Comparison of ENCODE assay signal across 1 cellular context in the genomic region with DNA sequence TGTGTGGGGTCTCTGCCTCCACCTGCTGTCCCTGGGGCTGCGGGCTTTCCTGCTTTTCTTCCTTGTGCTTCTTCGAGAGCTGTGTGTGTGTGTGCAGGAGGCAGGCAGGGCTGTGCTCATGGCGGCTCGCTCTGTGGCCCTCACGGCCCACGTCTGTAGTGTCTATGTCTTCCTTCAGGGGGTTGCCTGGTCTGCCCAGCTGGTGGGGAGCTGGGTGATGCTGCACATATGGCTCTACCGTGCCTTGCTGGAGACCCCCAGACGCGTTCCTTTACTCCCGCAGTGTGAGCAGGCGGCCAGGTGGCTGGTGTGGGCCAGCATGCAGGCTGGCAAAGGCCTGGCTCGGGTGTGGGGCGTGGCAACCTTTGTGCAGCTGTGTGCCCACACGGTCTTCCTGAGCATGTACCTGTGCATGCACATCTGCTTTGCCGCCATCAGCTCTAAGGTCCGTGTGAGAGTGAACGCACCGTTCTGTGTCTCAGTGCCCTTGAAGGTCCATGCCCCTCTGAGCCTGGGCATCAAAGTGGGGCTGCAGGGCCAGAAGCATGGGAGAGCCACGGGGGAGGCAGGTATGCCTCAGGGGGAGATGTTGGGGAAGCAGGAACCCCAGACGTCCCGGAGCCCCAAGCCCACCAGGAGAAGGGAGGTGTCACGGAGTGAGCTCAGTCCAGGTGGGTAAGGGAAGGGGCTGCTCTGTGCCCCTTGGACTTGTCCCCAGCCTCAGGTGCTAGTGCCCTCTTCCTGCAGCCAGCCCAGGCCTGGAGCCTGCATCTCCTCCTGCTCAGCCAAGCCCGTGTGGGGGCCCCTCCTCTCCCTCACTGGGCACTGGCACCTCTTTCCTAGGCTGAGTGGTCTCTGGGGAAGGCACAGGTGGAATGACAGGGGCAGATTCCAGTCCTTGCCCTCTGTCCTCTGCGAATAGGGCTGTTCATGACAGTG.
TF ChIP-seq lines count a peak whose summit lies in the region.

No MANE protein-coding gene starts in this region.

TF ChIP-seq in WTC11, 78 proteins besides CTCF, POLR2A, EP300 and RAD21:
- TF ChIP-seq CBFB (CRISPR knock-in tag; IDR thresholded peaks at IDR 0.05; ENCODE audit: low read depth), result no peak
- TF ChIP-seq CREB1 (CRISPR knock-in tag; IDR thresholded peaks at IDR 0.05), result no peak
- TF ChIP-seq, protein P1, sequence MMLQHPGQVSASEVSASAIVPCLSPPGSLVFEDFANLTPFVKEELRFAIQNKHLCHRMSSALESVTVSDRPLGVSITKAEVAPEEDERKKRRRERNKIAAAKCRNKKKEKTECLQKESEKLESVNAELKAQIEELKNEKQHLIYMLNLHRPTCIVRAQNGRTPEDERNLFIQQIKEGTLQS (CRISPR knock-in tag; conservative IDR thresholded peaks at IDR 0.05), result no peak
- no peak for TF ChIP-seq E2F4 (CRISPR knock-in tag; IDR thresholded peaks at IDR 0.05; ENCODE audit: borderline replicate concordance, low read depth)
- TF ChIP-seq ZNF317 (CRISPR knock-in tag; IDR thresholded peaks at IDR 0.05; ENCODE audit: borderline replicate concordance, low read depth), result no peak
- no peak for TF ChIP-seq ZNF138 (CRISPR knock-in tag; conservative IDR thresholded peaks at IDR 0.05)
- no peak for TF ChIP-seq SMAD3 (CRISPR knock-in tag; IDR thresholded peaks at IDR 0.05; ENCODE audit: borderline replicate concordance)
- TF ChIP-seq, protein P2, sequence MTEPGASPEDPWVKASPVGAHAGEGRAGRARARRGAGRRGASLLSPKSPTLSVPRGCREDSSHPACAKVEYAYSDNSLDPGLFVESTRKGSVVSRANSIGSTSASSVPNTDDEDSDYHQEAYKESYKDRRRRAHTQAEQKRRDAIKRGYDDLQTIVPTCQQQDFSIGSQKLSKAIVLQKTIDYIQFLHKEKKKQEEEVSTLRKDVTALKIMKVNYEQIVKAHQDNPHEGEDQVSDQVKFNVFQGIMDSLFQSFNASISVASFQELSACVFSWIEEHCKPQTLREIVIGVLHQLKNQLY (CRISPR knock-in tag; IDR thresholded peaks at IDR 0.05), result no peak
- TF ChIP-seq MYBL2 (CRISPR knock-in tag; IDR thresholded peaks at IDR 0.05), result no peak
